11 cellular contexts compared by ENCODE assay signal in the genomic region with DNA sequence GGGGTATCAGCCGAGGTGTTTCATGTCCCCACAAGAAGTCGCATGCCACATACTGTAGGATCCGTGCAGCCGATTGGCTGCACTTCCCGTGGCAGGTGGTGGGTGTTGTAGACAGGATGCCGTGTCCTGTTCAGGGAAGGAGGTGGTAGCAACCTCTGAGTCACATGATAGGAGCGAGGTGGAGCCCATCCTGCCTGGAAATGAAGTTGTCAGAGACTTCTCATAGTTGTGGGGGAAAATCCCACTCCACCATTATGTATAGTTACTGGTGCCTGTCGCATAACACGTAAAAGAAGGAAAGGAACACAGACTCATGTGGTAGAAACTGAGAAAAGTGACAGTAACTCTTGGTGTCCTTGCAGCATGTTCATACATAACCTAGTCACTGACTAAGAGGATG.
DNase-seq lines count a peak whose midpoint lies in the region; ATAC-seq and TF ChIP-seq lines count a peak whose summit lies in the region.
"Had no signal": no experiment of that assay in that cellular context is flagged by ENCODE, and none has a peak within 500 bp of the region (broad histone marks: within the 10 kb centered on the region; RNA-seq: fewer than 3 reads in every experiment).

No MANE protein-coding gene starts in this region.

- H3K9ac ChIP-seq in smooth muscle cell (ENCODE audit: low read depth), result no peak overlapping the region

- no peak overlapping the region for H2AFZ ChIP-seq in smooth muscle cell (ENCODE audit: low read depth)

- H3K27me3 Mint-ChIP-seq in activated B cell treated with CpG ODN at 0.5 μM for 24 hours, result no peaks in the 10 kb centered on the region

- H3K4me3 ChIP-seq in right cardiac atrium (ENCODE audit: low read length) (no peak overlapping the region), smooth muscle cell (no peak overlapping the region)
- H3K4me3 ChIP-seq: breast epithelium had no signal

- H3K36me3 Mint-ChIP-seq in activated B cell treated with CpG ODN at 0.5 μM for 24 hours (ENCODE audit: low read depth), result peaks cover 10% of the 10 kb centered on the region

- POLR2A ChIA-PET in activated B cell treated with CpG ODN at 0.5 μM for 24 hours (lab: Charles Lee), result no interaction called here

- TF ChIP-seq CTCF in activated B cell treated with CpG ODN at 0.5 μM for 24 hours (IDR thresholded peaks at IDR 0.05) (no peak), smooth muscle cell (IDR thresholded peaks at IDR 0.05; ENCODE audit: borderline replicate concordance, insufficient read depth, poor library complexity, severe bottlenecking) (no peak)

- H3K9me3 Mint-ChIP-seq in activated B cell treated with CpG ODN at 0.5 μM for 24 hours, result peaks cover 8% of the 10 kb centered on the region

- H3K4me1 Mint-ChIP-seq in activated B cell treated with CpG ODN at 0.5 μM for 24 hours, result peaks cover 7% of the 10 kb centered on the region

- peaks cover 7% of the 10 kb centered on the region for H3K4me1 ChIP-seq in right cardiac atrium (ENCODE audit: control insufficient read depth, insufficient read depth, low read length)
- H3K4me1 ChIP-seq in smooth muscle cell (ENCODE audit: low read depth), result no peaks in the 10 kb centered on the region
- H3K4me1 ChIP-seq: breast epithelium had no signal

- H3K79me2 ChIP-seq in smooth muscle cell (ENCODE audit: low read depth), result no peaks in the 10 kb centered on the region

- ATAC-seq in GM18508 (IDR thresholded peaks at IDR 0.05; ENCODE audit: insufficient read depth, unreplicated experiment) (peak; percentile 83), GM21529 (IDR thresholded peaks at IDR 0.05; ENCODE audit: unreplicated experiment) (peak; percentile 89), activated B cell treated with CpG ODN at 0.5 μM for 24 hours (ENCODE audit: low read depth) (peak; percentile 25), right cardiac atrium (no peak)

- H3K9me3 ChIP-seq in right cardiac atrium (ENCODE audit: control insufficient read depth, low read length), result no peaks in the 10 kb centered on the region
- H3K9me3 ChIP-seq in smooth muscle cell (replicated peaks; ENCODE audit: low read depth), result no peaks in the 10 kb centered on the region

- DNase-seq in activated B cell treated with CpG ODN at 0.5 μM for 24 hours (no peak), right cardiac atrium (no peak), amniotic stem cell (lab: John Stamatoyannopoulos, UW) (no peak), smooth muscle cell (lab: John Stamatoyannopoulos, UW; ENCODE audit: unreplicated experiment) (no peak), SHP77 treated with DMSO at 0.1 percent for 48 hours (lab: John Stamatoyannopoulos, UW) (no peak)
- peak; percentile 76 for DNase-seq in stimulated activated CD4-positive, alpha-beta T cell treated with anti-CD3 and anti-CD28 coated beads, Interleukin-15, amount 100 ng/mL, for 24 hours
- DNase-seq: naive B cell, NCI-H1417 treated with DMSO at 0.1 percent for 48 hours had no signal

- H3K27me3 ChIP-seq in right cardiac atrium (ENCODE audit: control insufficient read depth, insufficient read depth) (no peaks in the 10 kb centered on the region), smooth muscle cell (ENCODE audit: low read depth) (no peaks in the 10 kb centered on the region)
- H3K27me3 ChIP-seq: breast epithelium had no signal

- H3K36me3 ChIP-seq in smooth muscle cell (ENCODE audit: low read depth), result no peaks in the 10 kb centered on the region
- H3K36me3 ChIP-seq: breast epithelium had no signal

- peaks cover 7% of the 10 kb centered on the region for H3F3A ChIP-seq in smooth muscle cell (ENCODE audit: low read depth)

- H4K20me1 ChIP-seq in smooth muscle cell (ENCODE audit: low read depth), result no peaks in the 10 kb centered on the region

- intact Hi-C loops in activated B cell treated with CpG ODN at 0.5 μM for 24 hours (cut with micrococcal nuclease) (no loop called here), right cardiac atrium (cut with DNase I) (no loop called here)

- H3K4me2 ChIP-seq in smooth muscle cell, result no peak overlapping the region

- CTCF ChIA-PET in activated B cell treated with CpG ODN at 0.5 μM for 24 hours (lab: Charles Lee), result no interaction called here

- peak overlapping the region; percentile 5 for H3K27ac Mint-ChIP-seq in activated B cell treated with CpG ODN at 0.5 μM for 24 hours
- H3K27ac Mint-ChIP-seq: naive B cell had no signal

- H3K4me3 Mint-ChIP-seq in activated B cell treated with CpG ODN at 0.5 μM for 24 hours, result no peak overlapping the region

- 77% methylated on average over 9 of the region's 9 CpGs for WGBS in right cardiac atrium
- 96% methylated on average over 9 of the region's 9 CpGs for WGBS in smooth muscle cell (ENCODE audit: low lambda C conversion rate)

- H3K27ac ChIP-seq in right cardiac atrium (ENCODE audit: low read length) (no peak overlapping the region), smooth muscle cell (ENCODE audit: low read depth) (no peak overlapping the region)
- H3K27ac ChIP-seq: breast epithelium had no signal

Comparison
In these comparisons a context has a peak if more than half of its experiments do, and no peak if none do; other contexts are left out.
1. ATAC-seq: peak in GM18508 (single experiment), GM21529 (single experiment) and activated B cell treated with CpG ODN at 0.5 μM for 24 hours (single experiment); none in right cardiac atrium (0 of 2).